Comparison of ENCODE assay signal across 9 cellular contexts in genomic region chr2:240520143-240520973, GRCh38. TPM values are rescaled to one million over a fixed set of nuclear protein-coding genes. Genes with fewer than 3 reads are reported as not detected.
A peak's percentile ranks its signal among the peaks of the same experiment; 100 is the strongest.
DNase-seq lines count a peak whose midpoint lies in the region; ATAC-seq and TF ChIP-seq lines count a peak whose summit lies in the region.
"Had no signal": no experiment of that assay in that cellular context is flagged by ENCODE, and none has a peak within 500 bp of the region (broad histone marks: within the 10 kb centered on the region; RNA-seq: fewer than 3 reads in every experiment).

No MANE protein-coding gene starts in this region.

- TF ChIP-seq POLR2A in Peyer's patch (IDR thresholded peaks at IDR 0.05), result no peak

- no peaks in the 10 kb centered on the region for H3K36me3 ChIP-seq in RWPE2 (ENCODE audit: low read depth)
- peaks cover 0 to 16% (median 0%) of the 10 kb centered on the region in 3 donors for H3K36me3 ChIP-seq in Peyer's patch
- H3K36me3 ChIP-seq: adrenal gland had no signal

- H3K4me1 ChIP-seq in RWPE2 (ENCODE audit: insufficient read depth, poor library complexity, severe bottlenecking) (no peaks in the 10 kb centered on the region), Peyer's patch (peaks cover 0 to 8% (median 0%) of the 10 kb centered on the region in 4 donors)
- H3K4me1 ChIP-seq: adrenal gland had no signal

- no peak overlapping the region for H3K27ac ChIP-seq in RWPE2 (ENCODE audit: poor library complexity, severe bottlenecking)
- H3K27ac ChIP-seq in Peyer's patch, result no peak overlapping the region
- H3K27ac ChIP-seq: adrenal gland had no signal

- H3K4me3 ChIP-seq in RWPE2 (ENCODE audit: severe bottlenecking) (no peak overlapping the region), iPS-11a (ENCODE audit: low read depth, low read length) (peak overlapping the region; percentile 43), retinal pigment epithelial cell (ENCODE audit: low read length) (peak overlapping the region; percentile 22), Peyer's patch (no peak overlapping the region)
- H3K4me3 ChIP-seq: adrenal gland had no signal

- no peaks in the 10 kb centered on the region for H3K9me3 ChIP-seq in RWPE2 (ENCODE audit: severe bottlenecking)
- peaks cover 0 to 7% (median under 1%) of the 10 kb centered on the region in 4 donors for H3K9me3 ChIP-seq in Peyer's patch
- H3K9me3 ChIP-seq: adrenal gland had no signal

- peaks cover 27% of the 10 kb centered on the region for H3K27me3 ChIP-seq in RWPE2 (ENCODE audit: insufficient read depth, poor library complexity, severe bottlenecking)
- no peaks in the 10 kb centered on the region for H3K27me3 ChIP-seq in Peyer's patch
- H3K27me3 ChIP-seq: adrenal gland had no signal

- no peak for TF ChIP-seq CTCF in RWPE2 (IDR thresholded peaks at IDR 0.05; ENCODE audit: poor library complexity, severe bottlenecking)
- TF ChIP-seq CTCF in retinal pigment epithelial cell (conservative IDR thresholded peaks at IDR 0.05; ENCODE audit: low read depth, low read length), result no peak
- no peak for TF ChIP-seq CTCF in Peyer's patch (IDR thresholded peaks at IDR 0.05)

- DNase-seq in GM03348 (ENCODE audit: low spot score) (peak; percentile 36), RWPE2 (ENCODE audit: low spot score) (no peak), retinal pigment epithelial cell (ENCODE audit: low read depth) (no peak), Peyer's patch (no peak)
- DNase-seq: NCI-H2029 treated with DMSO at 0.1 percent for 48 hours had no signal

- ATAC-seq in RWPE2 (ENCODE audit: low read depth) (peak; percentile 46), GM19328 (IDR thresholded peaks at IDR 0.05; ENCODE audit: unreplicated experiment) (no peak), GM21529 (IDR thresholded peaks at IDR 0.05; ENCODE audit: unreplicated experiment) (no peak)

RNA-seq across cellular contexts. Expression of gene ANKMY1, which starts 37.4 kb away (rescaled TPM):
- total RNA-seq in Peyer's patch, result 10 to 100 TPM; 27.8 to 89.1 (median 40.1) TPM

RNA-seq across cellular contexts. Expression of gene DUSP28, which starts 39.8 kb away (rescaled TPM):
- total RNA-seq in Peyer's patch, result 10 to 100 TPM in 1 of 4 donors, 1 to 10 TPM in 3; 4.2 to 10.1 (median 7.1) TPM

RNA-seq across cellular contexts. Expression of gene RNPEPL1, which starts 47.9 kb away (rescaled TPM):
- 100 to 1,000 TPM in 3 of 4 donors, 10 to 100 TPM in 1; 85.0 to 175 (median 154) TPM for total RNA-seq in Peyer's patch

Comparison
In these comparisons a context has a peak if more than half of its experiments do, and no peak if none do; other contexts are left out.
1. H3K4me3 ChIP-seq: peak in iPS-11a (single experiment) and retinal pigment epithelial cell (single experiment); none in RWPE2 (single experiment) and Peyer's patch (0 of 4).